In genomic region chr10:110076559-110077318, GRCh38 we compare ENCODE assay signal across 8 cellular contexts.
DNase-seq lines count a peak whose midpoint lies in the region; ATAC-seq and TF ChIP-seq lines count a peak whose summit lies in the region.

No MANE protein-coding gene starts in this region.

- ATAC-seq in GM19324 (IDR thresholded peaks at IDR 0.05; ENCODE audit: low FRiP score, unreplicated experiment) (peak; percentile 79), HG03280 (IDR thresholded peaks at IDR 0.05; ENCODE audit: unreplicated experiment) (peak; percentile 65)
- ATAC-seq in naive thymus-derived CD8-positive, alpha-beta T cell: peak; percentile 68 to 80

- peak overlapping the region; percentile 77 to 86 (median 81) for H3K9ac ChIP-seq in BLaER1 treated with 17β-estradiol and CSF1 and Interleukin-3, amounts not matched to agents 10 nM and 100 nM

- H3K27me3 ChIP-seq in BLaER1 treated with 17β-estradiol and CSF1 and Interleukin-3, amounts not matched to agents 10 nM and 100 nM: no peaks in the 10 kb centered on the region

- H3K9me3 ChIP-seq in BLaER1 treated with 17β-estradiol and CSF1 and Interleukin-3, amounts not matched to agents 10 nM and 100 nM (replicated peaks in 1 of 11): peaks cover 0 to 32% (median 14%) of the 10 kb centered on the region in 11 experiments; a peak in 15 of 22 replicates

- peak; percentile 96 for DNase-seq in SK-MEL-5 (ENCODE audit: low read depth, low spot score)
- no peak for DNase-seq in endothelial cell (ENCODE audit: low spot score)
- DNase-seq in naive thymus-derived CD8-positive, alpha-beta T cell: peak in 5 of 10 donors; percentile 28 to 68 (median 51)
- no peak for DNase-seq in stimulated activated CD4-positive, alpha-beta T cell treated with anti-CD3 and anti-CD28 coated beads, Interleukin-2, amount 100 ng/mL, for 48 hours
- DNase-seq in NCI-H1105 treated with DMSO at 0.1 percent for 48 hours (lab: John Stamatoyannopoulos, UW): no peak

- H4K20me1 ChIP-seq in BLaER1 treated with 17β-estradiol and CSF1 and Interleukin-3, amounts not matched to agents 10 nM and 100 nM: no peaks in the 10 kb centered on the region

- H3K4me1 Mint-ChIP-seq in endothelial cell (ENCODE audit: unreplicated experiment): peaks cover 61% of the 10 kb centered on the region
- H3K4me1 Mint-ChIP-seq in naive thymus-derived CD8-positive, alpha-beta T cell: peaks cover 46 to 95% (median 89%) of the 10 kb centered on the region in 4 donors

- TF ChIP-seq CTCF in endothelial cell (IDR thresholded peaks at IDR 0.05; ENCODE audit: unreplicated experiment): no peak

- in situ Hi-C loops in SK-MEL-5 (cut with HindIII; ENCODE audit: low pct_unique_long_range_greater_than_20kb, low sequenced_read_pairs): no loop called here

- peak overlapping the region; percentile 74 for H3K27ac Mint-ChIP-seq in endothelial cell (ENCODE audit: unreplicated experiment)
- peak overlapping the region; percentile 79 to 98 (median 91) for H3K27ac Mint-ChIP-seq in naive thymus-derived CD8-positive, alpha-beta T cell

- peaks cover 0 to 17% (median 0%) of the 10 kb centered on the region in 11 experiments; a peak in 5 of 22 replicates for H3K36me3 ChIP-seq in BLaER1 treated with 17β-estradiol and CSF1 and Interleukin-3, amounts not matched to agents 10 nM and 100 nM

- H3K9me3 Mint-ChIP-seq in endothelial cell (ENCODE audit: unreplicated experiment): no peaks in the 10 kb centered on the region
- peaks cover 0 to 4% (median 0%) of the 10 kb centered on the region in 9 donors for H3K9me3 Mint-ChIP-seq in naive thymus-derived CD8-positive, alpha-beta T cell

- no peaks in the 10 kb centered on the region for H3K36me3 Mint-ChIP-seq in endothelial cell (ENCODE audit: low read depth, unreplicated experiment)
- H3K36me3 Mint-ChIP-seq in naive thymus-derived CD8-positive, alpha-beta T cell: no peaks in the 10 kb centered on the region

- peaks cover 1% of the 10 kb centered on the region for H3K27me3 Mint-ChIP-seq in endothelial cell (ENCODE audit: unreplicated experiment)
- no peaks in the 10 kb centered on the region for H3K27me3 Mint-ChIP-seq in naive thymus-derived CD8-positive, alpha-beta T cell

- H3K4me2 ChIP-seq in BLaER1 treated with 17β-estradiol and CSF1 and Interleukin-3, amounts not matched to agents 10 nM and 100 nM: peak overlapping the region; percentile 66 to 84 (median 77)

- peaks cover 60 to 96% (median 78%) of the 10 kb centered on the region in 10 experiments for H3K4me1 ChIP-seq in BLaER1 treated with 17β-estradiol and CSF1 and Interleukin-3, amounts not matched to agents 10 nM and 100 nM

- no peak overlapping the region for H3K4me3 Mint-ChIP-seq in endothelial cell (ENCODE audit: unreplicated experiment)
- H3K4me3 Mint-ChIP-seq in naive thymus-derived CD8-positive, alpha-beta T cell: peak overlapping the region; percentile 71 to 90 (median 84)

- peak overlapping the region in 8 of 10 experiments; percentile 3 to 46 (median 35); a peak in 10 of 20 replicates for H3K4me3 ChIP-seq in BLaER1 treated with 17β-estradiol and CSF1 and Interleukin-3, amounts not matched to agents 10 nM and 100 nM

- POLR2A ChIA-PET in naive thymus-derived CD8-positive, alpha-beta T cell (lab: Charles Lee): interaction anchor here (0.7 to 12.1 kb wide), 11 partner anchors 9 to 142 kb away, joined by 3 to 87 read pairs (median 4); partner anchors contain the start of genes ADD3 and MXI1

- peak overlapping the region; percentile 83 to 98 (median 95) for H3K27ac ChIP-seq in BLaER1 treated with 17β-estradiol and CSF1 and Interleukin-3, amounts not matched to agents 10 nM and 100 nM
